ENCODE assay signal across 20 cellular contexts in the genomic region with DNA sequence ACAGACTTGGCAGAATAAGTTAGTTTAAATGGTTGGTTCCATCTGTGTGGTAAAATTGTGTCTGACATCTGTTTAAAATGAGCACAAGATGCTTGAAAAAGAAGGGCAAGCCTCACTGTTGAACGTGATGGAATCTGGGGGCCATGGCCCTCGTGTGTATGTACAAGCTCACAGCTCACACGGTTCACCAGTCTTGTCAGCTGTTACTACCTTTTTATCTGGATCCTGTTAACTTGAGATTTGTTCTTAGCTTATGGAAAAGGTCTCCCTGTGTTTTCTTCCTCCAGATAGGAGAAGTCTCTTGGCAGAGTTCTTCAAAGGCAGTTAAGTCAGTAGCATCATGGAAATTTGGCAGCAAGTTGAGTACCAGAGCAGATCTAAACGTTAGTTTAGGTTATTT.
DNase-seq lines count a peak whose midpoint lies in the region; TF ChIP-seq lines count a peak whose summit lies in the region.
"Had no signal": no experiment of that assay in that cellular context is flagged by ENCODE, and none has a peak within 500 bp of the region (broad histone marks: within the 10 kb centered on the region; RNA-seq: fewer than 3 reads in every experiment).

No MANE protein-coding gene starts in this region.

- H3K79me2 ChIP-seq in OCI-LY1 (ENCODE audit: insufficient read depth, low read length): no peaks in the 10 kb centered on the region

- H3K27ac ChIP-seq in OCI-LY1 (ENCODE audit: low read depth, low read length, poor library complexity, severe bottlenecking): peak overlapping the region; percentile 45
- no peak overlapping the region for H3K27ac ChIP-seq in RWPE1
- H3K27ac ChIP-seq: testis had no signal

- TF ChIP-seq CTCF in OCI-LY1 (IDR thresholded peaks at IDR 0.05; ENCODE audit: low read length): no peak
- no peak for TF ChIP-seq CTCF in astrocyte of the spinal cord (IDR thresholded peaks at IDR 0.05; ENCODE audit: low read depth, low read length)
- no peak for TF ChIP-seq CTCF in RWPE1 (conservative IDR thresholded peaks at IDR 0.05; ENCODE audit: low read depth)

- peak; percentile 23 for DNase-seq in astrocyte of the spinal cord (ENCODE audit: low read depth, low spot score)
- DNase-seq in left kidney (ENCODE audit: low read depth, low spot score): peak; percentile 71
- no peak for DNase-seq in NCI-H2227 (lab: John Stamatoyannopoulos, UW; ENCODE audit: unreplicated experiment)
- DNase-seq in RWPE1 (ENCODE audit: low spot score): no peak
- no peak for DNase-seq in RKO (ENCODE audit: low spot score)
- DNase-seq in UCSD-AML1 (lab: John Stamatoyannopoulos, UW; ENCODE audit: unreplicated experiment): no peak
- DNase-seq: activated CD4-positive, alpha-beta memory T cell treated with anti-CD3 and anti-CD28 coated beads for 36 hours; activated effector memory CD4-positive, alpha-beta T cell treated with Interleukin-2 at 50 U/mL for 16 hours; AML-193; cortex of kidney; DMS79 treated with DMSO at 0.1 percent for 48 hours; left lung; MV-4-11; NCI-H1694 treated with DMSO at 0.1 percent for 48 hours; NCI-H2171 treated with DMSO at 0.1 percent for 48 hours; NCI-H774; SIG-M5; testis had no signal

- POLR2A ChIA-PET in RWPE1 (lab: Yijun Ruan, JAX; ENCODE audit: low non-redundant PET): no interaction called here

- no peaks in the 10 kb centered on the region for H4K20me1 ChIP-seq in OCI-LY1 (ENCODE audit: insufficient read depth, low read length)

- in situ Hi-C loops in astrocyte of the spinal cord (cut with HindIII; ENCODE audit: low sequenced_read_pairs): no loop called here

- no peak overlapping the region for H3K9ac ChIP-seq in OCI-LY1 (ENCODE audit: low read length)

- no peaks in the 10 kb centered on the region for H3K9me2 ChIP-seq in OCI-LY1 (ENCODE audit: low read depth, low read length)

- CTCF ChIA-PET in RWPE1 (lab: Yijun Ruan, JAX): no interaction called here

- no peaks in the 10 kb centered on the region for H3F3A ChIP-seq in OCI-LY1 (ENCODE audit: insufficient read depth, low read length)

- H3K4me3 ChIP-seq in OCI-LY1 (ENCODE audit: low read depth, low read length, poor library complexity, severe bottlenecking): no peak overlapping the region
- no peak overlapping the region for H3K4me3 ChIP-seq in astrocyte of the spinal cord (ENCODE audit: low read depth, low read length)
- H3K4me3 ChIP-seq: GM12878, left lung, testis had no signal

- H2AFZ ChIP-seq in OCI-LY1 (ENCODE audit: low read length): no peak overlapping the region

- H3K4me2 ChIP-seq in OCI-LY1 (ENCODE audit: low read length): peak overlapping the region; percentile 6; the same call in 1 of the 2 replicates

- peaks cover 30% of the 10 kb centered on the region for H3K4me1 ChIP-seq in OCI-LY1 (ENCODE audit: insufficient read depth, low read length, severe bottlenecking)

- H3K9me3 ChIP-seq in OCI-LY1 (ENCODE audit: low read length): no peaks in the 10 kb centered on the region
- H3K9me3 ChIP-seq: left lung, testis had no signal

- no peaks in the 10 kb centered on the region for H3K27me3 ChIP-seq in OCI-LY1 (ENCODE audit: insufficient read depth, low read length)
- H3K27me3 ChIP-seq: left lung, testis had no signal

- H3K36me3 ChIP-seq in OCI-LY1 (ENCODE audit: insufficient read depth, low read length): no peaks in the 10 kb centered on the region
- H3K36me3 ChIP-seq: left lung had no signal

Comparison
In these comparisons a context has a peak if more than half of its experiments do, and no peak if none do; other contexts are left out.
1. DNase-seq: peak in astrocyte of the spinal cord (single experiment) and left kidney (single experiment); none in NCI-H2227 (single experiment), RWPE1 (single experiment), RKO (single experiment) and UCSD-AML1 (single experiment).